ENCODE assay signal across 19 cellular contexts in the genomic region with DNA sequence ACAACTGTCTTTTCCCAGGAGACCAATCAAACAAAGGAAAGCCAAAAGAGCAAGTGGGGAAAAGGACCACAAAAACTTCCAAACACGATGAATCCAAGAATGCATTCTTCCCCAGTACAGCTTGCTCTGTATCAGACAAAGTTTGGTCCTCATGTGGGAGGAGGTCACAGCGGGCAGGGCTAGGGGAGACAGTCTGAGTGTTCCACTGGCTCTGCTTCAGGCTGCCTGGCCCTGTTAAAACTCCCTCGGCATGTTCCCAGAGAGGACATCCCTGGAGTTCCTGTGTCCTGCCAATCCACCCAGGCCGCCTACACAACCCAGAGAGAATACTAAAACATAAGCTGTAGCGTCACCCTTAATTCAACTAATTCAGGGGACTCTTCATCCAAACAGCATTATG.
DNase-seq lines count a peak whose midpoint lies in the region; ATAC-seq and TF ChIP-seq lines count a peak whose summit lies in the region.
"Had no signal": no experiment of that assay in that cellular context is flagged by ENCODE, and none has a peak within 500 bp of the region (broad histone marks: within the 10 kb centered on the region; RNA-seq: fewer than 3 reads in every experiment).

No MANE protein-coding gene starts in this region.

- no peak overlapping the region for H3K4me3 Mint-ChIP-seq in activated T-cell treated with anti-CD3 and anti-CD28 coated beads, Interleukin-2, amount 50 U/mL, for 4 hours
- H3K4me3 Mint-ChIP-seq: CD8-positive, alpha-beta T cell had no signal

- no peak overlapping the region for H2BK12ac ChIP-seq in neuronal stem cell (ENCODE audit: low read length)

- no peaks in the 10 kb centered on the region for H3K79me2 ChIP-seq in PC-3 (ENCODE audit: low read length)

- H3K27ac ChIP-seq in body of pancreas, result no peak overlapping the region
- peak overlapping the region in 1 of 10 donors; percentile 16 for H3K27ac ChIP-seq in heart right ventricle
- no peak overlapping the region for H3K27ac ChIP-seq in neuronal stem cell (replicated peaks; ENCODE audit: low read length)
- H3K27ac ChIP-seq in testis, result peak overlapping the region in 1 of 2 donors; percentile 11
- H3K27ac ChIP-seq in PC-3 (ENCODE audit: low read length), result no peak overlapping the region
- H3K27ac ChIP-seq: HL-60, RWPE1 had no signal

- no peak overlapping the region for H3K4me2 ChIP-seq in neuronal stem cell (ENCODE audit: insufficient read depth, low read length, poor library complexity, severe bottlenecking)
- no peak overlapping the region for H3K4me2 ChIP-seq in PC-3 (ENCODE audit: low read length)

- H4K20me1 ChIP-seq in PC-3 (ENCODE audit: low read length), result no peaks in the 10 kb centered on the region

- peak overlapping the region; percentile 2 for H3K18ac ChIP-seq in neuronal stem cell (ENCODE audit: low read length)

- H2BK120ac ChIP-seq in neuronal stem cell (ENCODE audit: low read depth, low read length), result no peak overlapping the region

- TF ChIP-seq POLR2A in body of pancreas (IDR thresholded peaks at IDR 0.05) (no peak), testis (IDR thresholded peaks at IDR 0.05) (no peak)

- TF ChIP-seq CTCF in body of pancreas (IDR thresholded peaks at IDR 0.05) (no peak), heart right ventricle (IDR thresholded peaks at IDR 0.05) (no peak), testis (IDR thresholded peaks at IDR 0.05) (no peak), PC-3 (conservative IDR thresholded peaks at IDR 0.05; ENCODE audit: low read depth, low read length) (no peak)

- H3K9me3 Mint-ChIP-seq in activated T-cell treated with anti-CD3 and anti-CD28 coated beads, Interleukin-2, amount 50 U/mL, for 4 hours, result no peaks in the 10 kb centered on the region
- H3K9me3 Mint-ChIP-seq: CD8-positive, alpha-beta T cell had no signal

- H2BK15ac ChIP-seq in neuronal stem cell (ENCODE audit: low read length), result no peak overlapping the region

- ATAC-seq in body of pancreas (peak; percentile 53), heart right ventricle (peak in 5 of 8 donors; percentile 37 to 82 (median 80)), PC-3 (no peak)
- no peak for ATAC-seq in activated T-cell treated with anti-CD3 and anti-CD28 coated beads, Interleukin-2, amount 50 U/mL, for 4 hours
- ATAC-seq: CD8-positive, alpha-beta T cell; K562 had no signal

- POLR2A ChIA-PET in PC-3 (lab: Charles Lee; ENCODE audit: unreplicated experiment), result no interaction called here

- 77 to 86% methylated on average over 5 of the region's 5 CpGs for WGBS in body of pancreas, 2 donors
- WGBS in heart right ventricle, 2 donors, result 62 to 65% methylated on average over 5 of the region's 5 CpGs
- no CpG with 5 or more reads among the region's 5 CpGs for WGBS in neuronal stem cell (ENCODE audit: extremely low coverage in 2 of 2, insufficient read length in 2 of 2, insufficient replicate concordance in 1 of 2), 2 donors
- WGBS in testis, 2 donors, result 37 to 44% methylated on average over 5 of the region's 5 CpGs

- H3K36me3 Mint-ChIP-seq in activated T-cell treated with anti-CD3 and anti-CD28 coated beads, Interleukin-2, amount 50 U/mL, for 4 hours (ENCODE audit: insufficient read depth), result no peaks in the 10 kb centered on the region
- H3K36me3 Mint-ChIP-seq: CD8-positive, alpha-beta T cell had no signal

- no peak overlapping the region for H4K8ac ChIP-seq in neuronal stem cell (ENCODE audit: low read depth, low read length)

- H4K91ac ChIP-seq in neuronal stem cell (ENCODE audit: low read depth, low read length, poor library complexity), result no peak overlapping the region

- no peaks in the 10 kb centered on the region for H3K4me1 ChIP-seq in body of pancreas
- H3K4me1 ChIP-seq in heart right ventricle, result peaks cover 0 to 24% (median 8%) of the 10 kb centered on the region in 9 donors
- no peaks in the 10 kb centered on the region for H3K4me1 ChIP-seq in neuronal stem cell (ENCODE audit: control insufficient read depth in 2 of 2, insufficient read depth in 1 of 2, low read depth in 1 of 2, low read length in 2 of 2)
- H3K4me1 ChIP-seq in testis, result peaks cover 32% of the 10 kb centered on the region
- no peaks in the 10 kb centered on the region for H3K4me1 ChIP-seq in PC-3 (ENCODE audit: insufficient read depth, low read length)

- H3K9me3 ChIP-seq in body of pancreas, result no peaks in the 10 kb centered on the region
- no peaks in the 10 kb centered on the region for H3K9me3 ChIP-seq in heart right ventricle
- H3K9me3 ChIP-seq in neuronal stem cell (replicated peaks in 1 of 2; ENCODE audit: control insufficient read depth in 2 of 2, insufficient read depth in 1 of 2, low read depth in 1 of 2, low read length in 2 of 2), result no peaks in the 10 kb centered on the region
- no peaks in the 10 kb centered on the region for H3K9me3 ChIP-seq in testis
- H3K9me3 ChIP-seq in PC-3 (ENCODE audit: low read length), result no peaks in the 10 kb centered on the region

- H2AFZ ChIP-seq in neuronal stem cell (ENCODE audit: low read length), result no peak overlapping the region
- no peak overlapping the region for H2AFZ ChIP-seq in PC-3 (ENCODE audit: low read length)

- H3K79me1 ChIP-seq in neuronal stem cell (ENCODE audit: low read depth, low read length), result no peaks in the 10 kb centered on the region

- H2AK5ac ChIP-seq in neuronal stem cell (ENCODE audit: low read depth, low read length), result no peak overlapping the region

- intact Hi-C loops in body of pancreas (cut with DNase I) (no loop called here), heart right ventricle (cut with DNase I) (no loop called here), testis (cut with DNase I; ENCODE audit: low total_unique reads) (loop anchor here (10.0 kb wide), 1 partner anchor 109 kb away; no protein-coding TSS in a partner anchor), PC-3 (cut with micrococcal nuclease) (no loop called here)

- H3K4me3 ChIP-seq in body of pancreas, result no peak overlapping the region
- no peak overlapping the region for H3K4me3 ChIP-seq in heart right ventricle
- H3K4me3 ChIP-seq in neuronal stem cell (ENCODE audit: low read length in 2 of 2), result no peak overlapping the region
- no peak overlapping the region for H3K4me3 ChIP-seq in testis
- H3K4me3 ChIP-seq in PC-3 (ENCODE audit: low read length), result no peak overlapping the region
- H3K4me3 ChIP-seq: K562 had no signal

- DNase-seq in body of pancreas, result peak in 2 of 4 donors; percentile 15 to 43
- DNase-seq in heart right ventricle, result peak in 1 of 2 donors; percentile 20
- DNase-seq in neuronal stem cell (ENCODE audit: low spot score), result no peak
- peak; percentile 83 for DNase-seq in testis
- no peak for DNase-seq in cerebellar cortex (ENCODE audit: low spot score)
- no peak for DNase-seq in activated T-cell treated with anti-CD3 and anti-CD28 coated beads, Interleukin-2, amount 50 U/mL, for 4 hours
- DNase-seq in PC-3, result no peak
- DNase-seq: CD8-positive, alpha-beta T cell; DND-41; GDM1; GOT3; NCI-H1048; NCI-H226; NCI-H69; NK-92 treated with Interleukin-12 subunit alpha and Interleukin-12 subunit beta, amount 100 ng/mL, for 24 hours; OCI-M1 had no signal

- H3K36me3 ChIP-seq in body of pancreas (replicated peaks in 1 of 2; ENCODE audit: insufficient read depth in 1 of 2, low read depth in 2 of 2) (no peaks in the 10 kb centered on the region), heart right ventricle (no peaks in the 10 kb centered on the region), neuronal stem cell (replicated peaks in 1 of 2; ENCODE audit: control insufficient read depth in 2 of 2, insufficient read depth in 2 of 2, low read length in 2 of 2) (no peaks in the 10 kb centered on the region), testis (ENCODE audit: low read depth, missing control alignments) (no peaks in the 10 kb centered on the region), PC-3 (ENCODE audit: low read depth, low read length) (no peaks in the 10 kb centered on the region)

- H3F3A ChIP-seq in PC-3 (ENCODE audit: low read length, unreplicated experiment), result no peaks in the 10 kb centered on the region

- no peak overlapping the region for H3K4ac ChIP-seq in neuronal stem cell (ENCODE audit: low read length)

- no peaks in the 10 kb centered on the region for H3K4me1 Mint-ChIP-seq in activated T-cell treated with anti-CD3 and anti-CD28 coated beads, Interleukin-2, amount 50 U/mL, for 4 hours (ENCODE audit: low read depth)

- H3K14ac ChIP-seq in neuronal stem cell (ENCODE audit: low read length), result no peak overlapping the region

- no peak overlapping the region for H2BK5ac ChIP-seq in neuronal stem cell (ENCODE audit: low read length)

- H3K9me2 ChIP-seq in PC-3 (replicated peaks; ENCODE audit: low read length), result no peaks in the 10 kb centered on the region

- no TSS peak for BruUV-seq in PC-3 (replicated peaks; lab: Mats Ljungman, UMichigan)

- peaks cover 17% of the 10 kb centered on the region for H3K27me3 Mint-ChIP-seq in activated T-cell treated with anti-CD3 and anti-CD28 coated beads, Interleukin-2, amount 50 U/mL, for 4 hours (ENCODE audit: low read depth)

- CTCF ChIA-PET in PC-3 (lab: Charles Lee), result no interaction called here

- H3K9ac ChIP-seq in neuronal stem cell (ENCODE audit: low read depth, low read length, poor library complexity) (no peak overlapping the region), PC-3 (ENCODE audit: low read length) (no peak overlapping the region)

- H3K27me3 ChIP-seq in body of pancreas (no peaks in the 10 kb centered on the region), heart right ventricle (peaks cover 0 to 6% (median 0%) of the 10 kb centered on the region in 7 donors), neuronal stem cell (ENCODE audit: control insufficient read depth in 3 of 3, insufficient read depth in 3 of 3, low read depth in 1 of 3, low read length in 3 of 3) (no peaks in the 10 kb centered on the region), testis (no peaks in the 10 kb centered on the region), PC-3 (ENCODE audit: low read length) (peaks cover 4% of the 10 kb centered on the region; the same call in 1 of the 2 replicates)

- no peak overlapping the region for H3K23ac ChIP-seq in neuronal stem cell (ENCODE audit: low read depth, low read length, poor library complexity)

Comparison
In these comparisons a context has a peak if more than half of its experiments do, and no peak if none do; other contexts are left out.
1. ATAC-seq: peak in body of pancreas (single experiment) and heart right ventricle (5 of 8); none in activated T-cell treated with anti-CD3 and anti-CD28 coated beads, Interleukin-2, amount 50 U/mL, for 4 hours (0 of 2) and PC-3 (single experiment).